20 cellular contexts compared by ENCODE assay signal in the genomic region with DNA sequence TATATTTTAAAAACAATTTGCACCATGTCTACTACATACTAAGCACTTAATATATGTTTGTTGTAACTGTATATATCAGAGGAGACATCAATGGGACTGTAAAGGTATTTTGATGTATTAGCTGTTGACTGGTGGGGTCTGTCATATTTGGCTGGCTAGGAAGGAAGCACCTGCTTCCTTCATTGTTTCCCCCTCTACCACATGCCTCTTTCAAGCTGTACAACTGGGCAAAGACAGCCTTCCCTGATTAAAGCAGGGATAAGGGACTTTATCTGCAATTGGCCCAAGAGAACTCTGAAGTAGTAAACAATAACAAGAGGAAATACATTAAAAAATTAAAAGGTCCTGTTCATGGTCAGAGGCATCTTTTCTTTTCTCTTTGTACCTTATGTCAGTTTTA. TPM values are rescaled to one million over a fixed set of nuclear protein-coding genes. Genes with fewer than 3 reads are reported as not detected.
"Had no signal": no experiment of that assay in that cellular context is flagged by ENCODE, and none has a peak within 500 bp of the region (broad histone marks: within the 10 kb centered on the region; RNA-seq: fewer than 3 reads in every experiment).

No MANE protein-coding gene starts in this region.

- H3K27ac ChIP-seq: adrenal gland, cardiac muscle cell, esophagus muscularis mucosa, hepatocyte, left lung had no signal

- H3K9me3 ChIP-seq: adrenal gland, esophagus muscularis mucosa, left lung had no signal

- ATAC-seq: left lung, right cardiac atrium had no signal

- H3K27me3 ChIP-seq: adrenal gland, left lung had no signal

- H2AFZ ChIP-seq: hepatocyte had no signal

- DNase-seq: activated B cell treated with CpG ODN at 0.5 μM for 24 hours; activated CD4-positive, alpha-beta T cell treated with anti-CD3 and anti-CD28 coated beads, Interleukin-2, amount 10 ng/mL, durations not matched to agents 24 days and 14 days; activated naive CD4-positive, alpha-beta T cell treated with Interleukin-2 at 50 U/mL for 16 hours; adrenal gland; kidney; left lung; nephron progenitor cell; right cardiac atrium; stimulated activated CD4-positive, alpha-beta T cell treated with anti-CD3 and anti-CD28 coated beads, Interleukin-4, amount 100 ng/mL, for 24 hours; stimulated activated naive CD4-positive, alpha-beta T cell treated with Interleukin-2 at 50 U/mL for 16 hours; substantia nigra had no signal

- H3K4me1 ChIP-seq: adrenal gland had no signal

- H3K79me2 ChIP-seq: hepatocyte had no signal

- FAIRE-seq: endometrium, kidney had no signal

- H3K36me3 ChIP-seq: adrenal gland, cardiac muscle cell, esophagus muscularis mucosa, left lung had no signal

- H3K4me2 ChIP-seq: hepatocyte had no signal

- H3K4me3 ChIP-seq: adrenal gland, cardiac muscle cell, esophagus muscularis mucosa, hepatocyte, left lung, skin epidermis had no signal

RNA-seq across cellular contexts. Expression of a gene that starts 5.5 kb away (rescaled TPM):
- total RNA-seq: cardiac muscle cell, progenitor cell of endocrine pancreas had no signal
- polyA plus RNA-seq: cardiac muscle cell, hepatocyte had no signal

RNA-seq across cellular contexts. Expression of a gene that starts 17.6 kb away (rescaled TPM):
- total RNA-seq: activated B cell treated with CpG ODN at 0.5 μM for 24 hours; adrenal gland; esophagus muscularis mucosa; hepatocyte; mucosa of gallbladder; omental fat pad; progenitor cell of endocrine pancreas; right cardiac atrium; T-helper 2 cell treated with Interferon-gamma antibody and Interleukin-4, amounts not matched to agents 100 ng/mL and 5 ng/mL, for 36 hours had no signal
- polyA plus RNA-seq: adrenal gland, hepatocyte, right cardiac atrium had no signal
